Comparison of ENCODE assay signal across 32 cellular contexts in genomic region chr1:112079446-112079845, GRCh38.
"Had no signal": no experiment of that assay in that cellular context is flagged by ENCODE, and none has a peak within 500 bp of the region (broad histone marks: within the 10 kb centered on the region; RNA-seq: fewer than 3 reads in every experiment).

No MANE protein-coding gene starts in this region.

- H3K9me3 ChIP-seq: adrenal gland, body of pancreas, breast epithelium had no signal

- H3K27ac ChIP-seq: adrenal gland, body of pancreas, brain microvascular endothelial cell, breast epithelium, coronary artery, VCaP had no signal

- H3K27me3 ChIP-seq: adrenal gland, body of pancreas, brain microvascular endothelial cell had no signal

- H3K36me3 ChIP-seq: adrenal gland, brain microvascular endothelial cell, breast epithelium had no signal

- H3K4me1 ChIP-seq: adrenal gland, body of pancreas, breast epithelium had no signal

- DNase-seq: activated B cell treated with CpG ODN at 0.5 μM for 24 hours; activated CD4-positive, alpha-beta memory T cell treated with anti-CD3 and anti-CD28 coated beads for 36 hours; activated CD4-positive, alpha-beta T cell treated with anti-CD3 and anti-CD28 coated beads for 4 hours; activated CD4-positive, alpha-beta T cell treated with anti-CD3 and anti-CD28 coated beads, Interleukin-2, amount 10 ng/mL, durations not matched to agents 24 days and 14 days; activated CD4-positive, alpha-beta T cell treated with anti-CD3 and anti-CD28 coated beads, Interleukin-2, amount 50 U/mL, for 1 hour; activated CD4-positive, alpha-beta T cell treated with anti-CD3 and anti-CD28 coated beads, Interleukin-2, amount 50 U/mL, for 4 hours; activated CD4-positive, CD25-positive, alpha-beta regulatory T cell treated with anti-CD3 and anti-CD28 coated beads, Interleukin-2, amount 50 U/mL, for 72 hours; activated CD8-positive, alpha-beta memory T cell treated with anti-CD3 and anti-CD28 coated beads, Interleukin-2, amount 50 U/mL, for 4 hours; activated CD8-positive, alpha-beta T cell treated with anti-CD3 and anti-CD28 coated beads for 36 hours; activated effector memory CD4-positive, alpha-beta T cell treated with anti-CD3 and anti-CD28 coated beads, Interleukin-2, amount 50 U/mL, for 16 hours; activated gamma-delta T cell treated with Interleukin-2 at 50 U/mL for 16 hours; activated naive CD4-positive, alpha-beta T cell; activated naive CD4-positive, alpha-beta T cell treated with anti-CD3 and anti-CD28 coated beads for 36 hours; activated naive CD4-positive, alpha-beta T cell treated with anti-CD3 and anti-CD28 coated beads, Interleukin-2, amount 50 U/mL, for 16 hours; activated naive CD8-positive, alpha-beta T cell treated with anti-CD3 and anti-CD28 coated beads for 36 hours; activated T-cell treated with anti-CD3 and anti-CD28 coated beads for 4 hours; activated T-cell treated with anti-CD3 and anti-CD28 coated beads, Interleukin-2, amount 50 U/mL, for 1 hour; activated T-cell treated with anti-CD3 and anti-CD28 coated beads, Interleukin-2, amount 50 U/mL, for 4 hours; activated T-cell treated with anti-CD3 and anti-CD28 coated beads, Interleukin-2, amount 50 U/mL, for 72 hours; adrenal gland; amniotic stem cell; aorta; body of pancreas; brain microvascular endothelial cell; central memory CD4-positive, alpha-beta T cell; cerebellar nuclear complex; T-helper 17 cell had no signal

- H3K4me3 ChIP-seq: adrenal gland, body of pancreas, breast epithelium, coronary artery had no signal

- ATAC-seq: activated CD8-positive, alpha-beta T cell treated with anti-CD3 and anti-CD28 coated beads for 36 hours; activated naive CD4-positive, alpha-beta T cell treated with anti-CD3 and anti-CD28 coated beads, Interleukin-2, amount 50 U/mL, for 72 hours; activated T-cell treated with anti-CD3 and anti-CD28 coated beads, Interleukin-2, amount 50 U/mL, for 4 hours; activated T-cell treated with anti-CD3 and anti-CD28 coated beads, Interleukin-2, amount 50 U/mL, for 72 hours; activated T-helper 17 cell treated with anti-CD3 and anti-CD28 coated beads, Interleukin-2, amount 50 U/mL, for 72 hours; body of pancreas; T-helper 17 cell had no signal
